ENCODE assay signal across 19 cellular contexts in the genomic region with DNA sequence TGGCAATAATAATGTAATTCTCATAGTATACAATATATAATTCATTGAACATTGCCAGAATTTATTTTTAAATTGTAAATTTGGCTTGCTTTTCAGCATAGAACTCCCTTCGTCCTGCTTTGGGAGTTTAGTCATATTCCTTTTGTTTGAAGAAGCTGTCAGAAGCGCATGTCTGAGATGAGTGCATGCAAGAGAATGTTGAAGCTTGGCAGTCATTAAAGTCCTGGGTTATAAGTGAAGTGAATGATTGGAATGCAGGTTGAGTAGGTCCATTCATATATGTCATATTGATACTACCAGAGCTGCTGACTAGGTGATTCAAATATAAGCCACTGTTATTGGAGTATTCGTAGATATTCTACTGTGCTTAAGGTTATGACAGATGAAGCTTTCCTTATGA.
DNase-seq lines count a peak whose midpoint lies in the region; ATAC-seq and TF ChIP-seq lines count a peak whose summit lies in the region.
"Had no signal": no experiment of that assay in that cellular context is flagged by ENCODE, and none has a peak within 500 bp of the region (broad histone marks: within the 10 kb centered on the region; RNA-seq: fewer than 3 reads in every experiment).

No MANE protein-coding gene starts in this region.

- 70 to 86% methylated on average over 3 of the region's 3 CpGs for WGBS in GM23248 (ENCODE audit: low coverage in 1 of 2, low lambda C conversion rate in 2 of 2, missing lambda C conversion rate in 2 of 2), 2 experiments

- H3K79me2 ChIP-seq in GM23248 (ENCODE audit: insufficient read depth), result no peaks in the 10 kb centered on the region
- H3K79me2 ChIP-seq in osteoblast (ENCODE audit: insufficient read depth, low read length), result no peaks in the 10 kb centered on the region

- H3F3A ChIP-seq in GM23248 (ENCODE audit: insufficient read depth), result no peaks in the 10 kb centered on the region

- H3K27me3 ChIP-seq in GM23248 (replicated peaks; ENCODE audit: insufficient read depth), result no peaks in the 10 kb centered on the region
- H3K27me3 ChIP-seq in osteoblast (ENCODE audit: insufficient read depth, low read length), result no peaks in the 10 kb centered on the region
- H3K27me3 ChIP-seq: BE2C had no signal

- peak; percentile 7 for DNase-seq in GM23248
- DNase-seq in astrocyte of the hippocampus (ENCODE audit: low read depth, low spot score), result peak; percentile 50
- peak; percentile 4 for DNase-seq in fibroblast of pulmonary artery (ENCODE audit: low read depth)
- DNase-seq in osteoblast (ENCODE audit: insufficient read length, low spot score, missing footprints), result peak; percentile 26
- DNase-seq: BE2C; CD4-positive, CD25-positive, alpha-beta regulatory T cell; COR-L47; GDM1; GOT3; NCI-H1105; NCI-H2081; NCI-H2171 treated with DMSO at 0.1 percent for 48 hours; NCI-H446 treated with DMSO at 0.1 percent for 48 hours; Right ventricle myocardium superior had no signal

- H3K4me1 ChIP-seq in GM23248 (ENCODE audit: insufficient read depth) (peaks cover 7% of the 10 kb centered on the region; the same call in 1 of the 2 replicates), osteoblast (ENCODE audit: insufficient read depth, low read length) (peaks cover 12% of the 10 kb centered on the region)
- H3K4me1 ChIP-seq: BE2C had no signal

- no peak overlapping the region for H3K4me2 ChIP-seq in GM23248 (ENCODE audit: unreplicated experiment)
- H3K4me2 ChIP-seq in osteoblast (ENCODE audit: insufficient read depth, low read length), result no peak overlapping the region

- H3K36me3 ChIP-seq in GM23248 (ENCODE audit: low read depth), result no peaks in the 10 kb centered on the region
- no peaks in the 10 kb centered on the region for H3K36me3 ChIP-seq in osteoblast (ENCODE audit: insufficient read depth, low read length)
- H3K36me3 ChIP-seq: BE2C had no signal

- H3K9me3 ChIP-seq in GM23248 (ENCODE audit: low read depth) (no peaks in the 10 kb centered on the region), osteoblast (ENCODE audit: low read depth, low read length) (no peaks in the 10 kb centered on the region)
- H3K9me3 ChIP-seq: BE2C had no signal

- H2AFZ ChIP-seq in GM23248 (no peak overlapping the region), osteoblast (ENCODE audit: low read length) (no peak overlapping the region)

- ATAC-seq in GM21447 (IDR thresholded peaks at IDR 0.05; ENCODE audit: unreplicated experiment) (no peak), HG03457 (IDR thresholded peaks at IDR 0.05; ENCODE audit: unreplicated experiment) (no peak), GM18907 (IDR thresholded peaks at IDR 0.05; ENCODE audit: unreplicated experiment) (no peak)
- ATAC-seq: GM12878, HCT116 had no signal

- TF ChIP-seq CTCF in fibroblast of pulmonary artery (IDR thresholded peaks at IDR 0.05; ENCODE audit: low read length, missing control alignments) (no peak), osteoblast (IDR thresholded peaks at IDR 0.05; ENCODE audit: extremely low read depth, low read depth, low read length) (no peak)

- H3K27ac ChIP-seq in GM23248, result no peak overlapping the region
- no peak overlapping the region for H3K27ac ChIP-seq in osteoblast (ENCODE audit: low read depth, low read length)

- H4K20me1 ChIP-seq in GM23248 (ENCODE audit: insufficient read depth) (no peaks in the 10 kb centered on the region), osteoblast (ENCODE audit: insufficient read depth, low read length) (no peaks in the 10 kb centered on the region)

- no peaks in the 10 kb centered on the region for H3K9me2 ChIP-seq in GM23248 (ENCODE audit: insufficient read depth)

- H3K4me3 ChIP-seq in GM23248 (no peak overlapping the region), fibroblast of pulmonary artery (replicated peaks; ENCODE audit: low read depth, low read length) (no peak overlapping the region), osteoblast (ENCODE audit: insufficient read depth, low read length) (no peak overlapping the region)
- H3K4me3 ChIP-seq: GM12878 had no signal

- in situ Hi-C loops in GM23248 (cut with MboI), result no loop called here

- H3K9ac ChIP-seq in GM23248, result no peak overlapping the region
